In the genomic region with DNA sequence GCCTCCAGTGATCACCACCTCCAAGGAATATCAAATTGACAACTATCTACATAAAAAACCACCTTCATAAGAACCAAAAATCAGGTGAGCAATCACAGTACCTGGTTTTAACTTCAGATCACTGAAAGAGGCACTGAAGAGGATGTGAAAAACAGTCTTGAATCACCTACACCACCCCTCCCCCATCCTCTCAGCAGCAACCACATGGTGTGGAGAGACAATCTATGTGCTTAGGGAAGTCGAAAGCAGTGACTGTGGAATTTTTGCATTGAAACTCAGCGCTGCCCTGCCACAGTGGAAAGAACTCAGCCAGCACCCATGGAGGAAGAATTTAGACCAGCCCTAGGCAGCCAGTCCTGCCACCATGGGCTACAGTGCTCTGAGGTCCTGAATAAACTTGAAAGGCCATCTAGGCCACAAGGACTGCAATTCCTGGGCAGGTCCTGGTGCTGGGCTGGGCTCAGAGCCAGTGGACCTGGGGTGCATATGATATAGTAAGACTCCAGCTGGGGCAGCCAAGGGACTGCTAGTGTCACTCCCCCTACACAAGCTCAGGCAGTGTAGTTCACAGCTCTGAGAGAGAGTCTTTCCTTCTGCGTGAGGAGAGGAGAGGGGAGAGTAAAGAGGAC, we compare ENCODE assay signal across 10 cellular contexts.
DNase-seq lines count a peak whose midpoint lies in the region; ATAC-seq and TF ChIP-seq lines count a peak whose summit lies in the region.
"Had no signal": no experiment of that assay in that cellular context is flagged by ENCODE, and none has a peak within 500 bp of the region (broad histone marks: within the 10 kb centered on the region; RNA-seq: fewer than 3 reads in every experiment).

No MANE protein-coding gene starts in this region.

- in situ Hi-C loops in IMR-90 (cut with MboI; ENCODE audit: low sequenced_read_pairs): loop anchor here (25.0 kb wide), 1 partner anchor 211 kb away; no protein-coding TSS in a partner anchor

- no peak overlapping the region for H2AK9ac ChIP-seq in IMR-90 (replicated peaks; ENCODE audit: low read depth, low read length, poor library complexity)

- no TSS peak for BruUV-seq in IMR-90 (replicated peaks; lab: Mats Ljungman, UMichigan)

- no peak overlapping the region for H3K14ac ChIP-seq in IMR-90 (replicated peaks; ENCODE audit: low read depth, low read length)

- POLR2A ChIA-PET in IMR-90 (lab: Charles Lee; ENCODE audit: unreplicated experiment): no interaction called here

- no peak for TF ChIP-seq POLR2A in IMR-90 (IDR thresholded peaks at IDR 0.05; ENCODE audit: low read depth, low read length)

- H3K4ac ChIP-seq in IMR-90 (ENCODE audit: low read depth, low read length): no peak overlapping the region

- H3K56ac ChIP-seq in IMR-90 (ENCODE audit: extremely low read depth, insufficient read depth, low read length): no peak overlapping the region

- no peak for TF ChIP-seq CTCF in IMR-90 (conservative IDR thresholded peaks at IDR 0.05; ENCODE audit: low read depth, low read length)

- no peak overlapping the region for H2AFZ ChIP-seq in IMR-90 (replicated peaks; ENCODE audit: low read length, poor library complexity)

- dilution Hi-C loops in IMR-90 (cut with HindIII; ENCODE audit: low sequenced_read_pairs, unreplicated experiment): no loop called here

- no peak for TF ChIP-seq RAD21 in IMR-90 (IDR thresholded peaks at IDR 0.05; ENCODE audit: low read length)

- no peak overlapping the region for H2AK5ac ChIP-seq in IMR-90 (ENCODE audit: low read depth, low read length)

- no peak overlapping the region for H3K27ac ChIP-seq in IMR-90 (ENCODE audit: insufficient read depth, low read length)
- H3K27ac ChIP-seq: HL-60 had no signal

- CTCF ChIA-PET in IMR-90 (lab: Yijun Ruan, JAX): no interaction called here

- H3K23ac ChIP-seq in IMR-90 (ENCODE audit: low read depth, low read length): no peak overlapping the region

- H3K4me3 ChIP-seq in IMR-90 (ENCODE audit: insufficient read depth, low read depth, low read length): no peak overlapping the region

- peaks cover 11% of the 10 kb centered on the region for H3K36me3 ChIP-seq in IMR-90 (ENCODE audit: control insufficient read depth, insufficient read depth, low read length)

- H2BK120ac ChIP-seq in IMR-90 (ENCODE audit: low read depth, low read length): no peak overlapping the region

- intact Hi-C loops in IMR-90 (cut with micrococcal nuclease): no loop called here

- H3K79me1 ChIP-seq in IMR-90 (ENCODE audit: low read depth in 1 of 2, low read length in 2 of 2): peaks cover 5 to 24% of the 10 kb centered on the region in 2 experiments; a peak in 3 of 4 replicates

- no peak overlapping the region for H3K18ac ChIP-seq in IMR-90 (ENCODE audit: low read depth, low read length)

- H4K8ac ChIP-seq in IMR-90 (ENCODE audit: low read depth in 2 of 2, low read length in 2 of 2): no peak overlapping the region

- H3K9me3 ChIP-seq in IMR-90 (ENCODE audit: control insufficient read depth, insufficient read depth, low read length): no peaks in the 10 kb centered on the region

- no peak overlapping the region for H4K91ac ChIP-seq in IMR-90 (ENCODE audit: insufficient read depth, low read depth, low read length)

- WGBS in IMR-90 (ENCODE audit: extremely low coverage in 2 of 2, insufficient read length in 1 of 2), 2 experiments: 67% methylated on average over 2 of the region's 3 CpGs; no CpG with 5 or more reads in 1 of the 2 experiments

- no peak overlapping the region for H3K9ac ChIP-seq in IMR-90 (ENCODE audit: low read depth, low read length)

- H2BK15ac ChIP-seq in IMR-90 (ENCODE audit: low read depth, low read length): no peak overlapping the region

- ATAC-seq in GM21390 (IDR thresholded peaks at IDR 0.05; ENCODE audit: unreplicated experiment): peak; percentile 85
- ATAC-seq in IMR-90 (ENCODE audit: low read depth): peak; percentile 17; the same call in 1 of the 2 replicates

- H2BK5ac ChIP-seq in IMR-90 (ENCODE audit: low read depth, low read length, poor library complexity, severe bottlenecking): no peak overlapping the region

- no peak overlapping the region for H4K5ac ChIP-seq in IMR-90 (ENCODE audit: low read depth, low read length)

- no peaks in the 10 kb centered on the region for H3K27me3 ChIP-seq in IMR-90 (ENCODE audit: control insufficient read depth, insufficient read depth, low read length)

- DNase-seq in ELF-1 (ENCODE audit: low read depth, low spot score): peak; percentile 31
- no peak for DNase-seq in IMR-90
- peak; percentile 6 for DNase-seq in germinal center (ENCODE audit: low spot score)
- DNase-seq in putamen (ENCODE audit: low spot score): no peak
- DNase-seq in NCI-H1694 (lab: John Stamatoyannopoulos, UW): no peak
- no peak for DNase-seq in hepatic stellate cell (ENCODE audit: low spot score)
- no peak for DNase-seq in NCI-H2081 (lab: John Stamatoyannopoulos, UW)
- DNase-seq: DND-41 had no signal

- no peaks in the 10 kb centered on the region for H3K4me1 ChIP-seq in IMR-90 (ENCODE audit: control insufficient read depth, insufficient read depth, low read length)

- no peak overlapping the region for H3K4me2 ChIP-seq in IMR-90 (ENCODE audit: low read depth, low read length)

- H3K9me1 ChIP-seq in IMR-90 (ENCODE audit: insufficient read depth, low read length): 0 out of 2 replicates have a peak, but pooled peaks cover 11% of the 10 kb centered on the region

- H4K20me1 ChIP-seq in IMR-90 (ENCODE audit: insufficient read depth, low read length): no peaks in the 10 kb centered on the region; the same call in 1 of the 2 replicates

- no peak overlapping the region for H2BK20ac ChIP-seq in IMR-90 (ENCODE audit: low read depth, low read length)

TF ChIP-seq in IMR-90, 13 proteins besides CTCF, POLR2A, EP300 and RAD21:
- TF ChIP-seq, protein P1, sequence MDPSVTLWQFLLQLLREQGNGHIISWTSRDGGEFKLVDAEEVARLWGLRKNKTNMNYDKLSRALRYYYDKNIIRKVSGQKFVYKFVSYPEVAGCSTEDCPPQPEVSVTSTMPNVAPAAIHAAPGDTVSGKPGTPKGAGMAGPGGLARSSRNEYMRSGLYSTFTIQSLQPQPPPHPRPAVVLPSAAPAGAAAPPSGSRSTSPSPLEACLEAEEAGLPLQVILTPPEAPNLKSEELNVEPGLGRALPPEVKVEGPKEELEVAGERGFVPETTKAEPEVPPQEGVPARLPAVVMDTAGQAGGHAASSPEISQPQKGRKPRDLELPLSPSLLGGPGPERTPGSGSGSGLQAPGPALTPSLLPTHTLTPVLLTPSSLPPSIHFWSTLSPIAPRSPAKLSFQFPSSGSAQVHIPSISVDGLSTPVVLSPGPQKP (IDR thresholded peaks at IDR 0.05; ENCODE audit: borderline replicate concordance, low read depth, low read length): no peak
- no peak for TF ChIP-seq SMC3 (IDR thresholded peaks at IDR 0.05; ENCODE audit: low read depth, low read length)
- no peak for TF ChIP-seq RFX5 (IDR thresholded peaks at IDR 0.05; ENCODE audit: low read depth, low read length)
- TF ChIP-seq MAZ (IDR thresholded peaks at IDR 0.05; ENCODE audit: borderline replicate concordance, low read depth, low read length): no peak
- TF ChIP-seq BHLHE40 (IDR thresholded peaks at IDR 0.05; ENCODE audit: low read depth, low read length): no peak
- no peak for TF ChIP-seq MXI1 (IDR thresholded peaks at IDR 0.05; ENCODE audit: borderline replicate concordance, low read depth, low read length)

Comparison
In these comparisons a context has a peak if more than half of its experiments do, and no peak if none do; other contexts are left out.
1. DNase-seq: peak in ELF-1 (single experiment) and germinal center (single experiment); none in IMR-90 (single experiment), putamen (single experiment), NCI-H1694 (single experiment), hepatic stellate cell (single experiment) and NCI-H2081 (0 of 2).